19 cellular contexts compared by ENCODE assay signal in genomic region chr3:8756671-8757070, GRCh38. TPM values are rescaled to one million over a fixed set of nuclear protein-coding genes. Genes with fewer than 3 reads are reported as not detected.
DNase-seq lines count a peak whose midpoint lies in the region; ATAC-seq, FAIRE-seq and TF ChIP-seq lines count a peak whose summit lies in the region.
"Had no signal": no experiment of that assay in that cellular context is flagged by ENCODE, and none has a peak within 500 bp of the region (broad histone marks: within the 10 kb centered on the region; RNA-seq: fewer than 3 reads in every experiment).

No MANE protein-coding gene starts in this region.

- H3K9me3 ChIP-seq in right atrium auricular region = no peaks in the 10 kb centered on the region
- no peaks in the 10 kb centered on the region for H3K9me3 ChIP-seq in K562 (replicated peaks; ENCODE audit: control insufficient read depth, insufficient read depth, low read depth, low read length)
- H3K9me3 ChIP-seq in thyroid gland = no peaks in the 10 kb centered on the region
- H3K9me3 ChIP-seq in spleen = no peaks in the 10 kb centered on the region
- H3K9me3 ChIP-seq: BLaER1 had no signal

- POLR2A ChIA-PET in K562 (lab: Yijun Ruan, JAX) = interaction anchor here (0.7 to 1.5 kb wide), 3 partner anchors 12 to 166 kb away, joined by 3 read pairs; partner anchors contain the start of gene OXTR

- no peak overlapping the region for H2BK15ac ChIP-seq in mesendoderm (replicated peaks; ENCODE audit: low read depth)

- H3K79me1 ChIP-seq in mesendoderm (ENCODE audit: low read length) = no peaks in the 10 kb centered on the region

- peaks cover 5% of the 10 kb centered on the region; the same call in 1 of the 2 replicates for H4K20me1 ChIP-seq in K562 (replicated peaks; ENCODE audit: control insufficient read depth, insufficient read depth, low read length)
- H4K20me1 ChIP-seq: BLaER1 had no signal

- DNase-seq in cardiac septum (ENCODE audit: low spot score) (peak; percentile 54), right atrium auricular region (ENCODE audit: low spot score) (no peak), K562 (ENCODE audit: extremely low read depth in 1 of 4, low spot score in 3 of 4) (no peak), mesendoderm (peak; percentile 94), thyroid gland (no peak), spleen (no peak)
- DNase-seq: CD8-positive, alpha-beta memory T cell; DMS79; GOT3; MM.1S; NCI-H1092 treated with DMSO at 0.1 percent for 48 hours; NCI-H510A treated with DMSO at 0.1 percent for 48 hours; PC-9 had no signal

- H3K79me2 ChIP-seq in K562 (ENCODE audit: control insufficient read depth, insufficient read depth, low read length) (no peaks in the 10 kb centered on the region), mesendoderm (ENCODE audit: control insufficient read depth, insufficient read depth, low read length) (no peaks in the 10 kb centered on the region)

- no peak overlapping the region for H2AFZ ChIP-seq in K562 (ENCODE audit: low read depth, low read length)
- H2AFZ ChIP-seq: PC-9 had no signal

- no peak overlapping the region for H2AK5ac ChIP-seq in mesendoderm (ENCODE audit: low read length)

- TF ChIP-seq POLR2A in K562 (conservative IDR thresholded peaks at IDR 0.05) (no peak), thyroid gland (IDR thresholded peaks at IDR 0.05) (no peak), spleen (IDR thresholded peaks at IDR 0.05) (no peak)

- H3K27me3 ChIP-seq in right atrium auricular region = no peaks in the 10 kb centered on the region
- peaks cover 22 to 59% of the 10 kb centered on the region in 2 experiments; a peak in 4 of 5 replicates for H3K27me3 ChIP-seq in K562 (ENCODE audit: control insufficient read depth in 2 of 2, insufficient read depth in 2 of 2, low read length in 2 of 2)
- H3K27me3 ChIP-seq in mesendoderm (ENCODE audit: insufficient read depth, low read length, poor library complexity) = no peaks in the 10 kb centered on the region
- no peaks in the 10 kb centered on the region for H3K27me3 ChIP-seq in thyroid gland
- H3K27me3 ChIP-seq in spleen (replicated peaks in 1 of 7) = no peaks in the 10 kb centered on the region
- H3K27me3 ChIP-seq: BLaER1 had no signal

- CTCF ChIA-PET in K562 (lab: Yijun Ruan, JAX; ENCODE audit: low intra/inter-chr PET ratio) = interaction anchor here (0.7 kb wide), 1 partner anchor 419 kb away, joined by 3 read pairs; no protein-coding TSS in a partner anchor

- H3K4ac ChIP-seq in mesendoderm (ENCODE audit: low read depth, low read length) = no peak overlapping the region

- no peaks in the 10 kb centered on the region for H3K9me1 ChIP-seq in K562 (ENCODE audit: control insufficient read depth, insufficient read depth, low read length)

- peak; percentile 25; the same call in 2 of the 3 replicates for ATAC-seq in K562
- no peak for ATAC-seq in HG03457 (IDR thresholded peaks at IDR 0.05; ENCODE audit: unreplicated experiment)
- no peak for ATAC-seq in GM21447 (IDR thresholded peaks at IDR 0.05; ENCODE audit: unreplicated experiment)

- H3K4me1 ChIP-seq in right atrium auricular region (no peaks in the 10 kb centered on the region), K562 (replicated peaks in 1 of 2; ENCODE audit: control insufficient read depth in 2 of 2, insufficient read depth in 2 of 2, low read length in 2 of 2) (no peaks in the 10 kb centered on the region), mesendoderm (ENCODE audit: control insufficient read depth, low read depth, low read length) (no peaks in the 10 kb centered on the region), thyroid gland (no peaks in the 10 kb centered on the region), spleen (no peaks in the 10 kb centered on the region)
- H3K4me1 ChIP-seq: BLaER1 had no signal

- H3K18ac ChIP-seq in mesendoderm (ENCODE audit: low read length) = no peak overlapping the region

- H3K27ac ChIP-seq in right atrium auricular region (no peak overlapping the region), K562 (ENCODE audit: extremely low read depth, low read depth, low read length) (no peak overlapping the region), mesendoderm (ENCODE audit: low read depth, low read length) (no peak overlapping the region), thyroid gland (no peak overlapping the region), spleen (no peak overlapping the region)
- H3K27ac ChIP-seq: BLaER1, PC-9 had no signal

- intact Hi-C loops in cardiac septum (cut with DNase I) (no loop called here), K562 (cut with micrococcal nuclease) (no loop called here), thyroid gland (cut with DNase I) (no loop called here), spleen (cut with DNase I; ENCODE audit: low total_unique reads) (no loop called here)

- no peak for TF ChIP-seq RAD21 in K562 (CRISPR knock-in tag; conservative IDR thresholded peaks at IDR 0.05 in 1 of 2, IDR thresholded peaks at IDR 0.05 in 1 of 2)

- H4K5ac ChIP-seq in mesendoderm (ENCODE audit: low read length) = no peak overlapping the region

- H2BK5ac ChIP-seq in mesendoderm (ENCODE audit: low read length) = no peak overlapping the region

- H3K56ac ChIP-seq in mesendoderm (ENCODE audit: low read length) = no peak overlapping the region

- no peak overlapping the region for H4K8ac ChIP-seq in mesendoderm (ENCODE audit: low read depth, low read length)

- TF ChIP-seq CTCF in right atrium auricular region (IDR thresholded peaks at IDR 0.05) (no peak), K562 (IDR thresholded peaks at IDR 0.05 in 2 of 3, conservative IDR thresholded peaks at IDR 0.05 in 1 of 3; ENCODE audit: insufficient read depth in 2 of 3, low read depth in 1 of 3, low read length in 3 of 3) (no peak), thyroid gland (IDR thresholded peaks at IDR 0.05) (no peak), spleen (IDR thresholded peaks at IDR 0.05 in 8 of 11, conservative IDR thresholded peaks at IDR 0.05 in 3 of 11) (no peak)

- no peak for FAIRE-seq in K562 (lab: Jason Lieb, UNC)
- FAIRE-seq: D721Med had no signal

- H3K4me2 ChIP-seq in K562 (ENCODE audit: insufficient read depth, low read length) = no peak overlapping the region
- no peak overlapping the region for H3K4me2 ChIP-seq in mesendoderm (ENCODE audit: low read length)
- H3K4me2 ChIP-seq: BLaER1, PC-9 had no signal

- H2BK120ac ChIP-seq in mesendoderm (ENCODE audit: low read depth, low read length) = no peak overlapping the region

- no peak overlapping the region for H3K23ac ChIP-seq in mesendoderm (ENCODE audit: low read length)

- H3K9ac ChIP-seq in K562 (ENCODE audit: insufficient read depth in 1 of 2, low read depth in 2 of 2, low read length in 2 of 2) (no peak overlapping the region), mesendoderm (ENCODE audit: low read length) (no peak overlapping the region)
- H3K9ac ChIP-seq: BLaER1 had no signal

- WGBS in K562 (ENCODE audit: insufficient coverage, low coverage, missing lambda C conversion rate) = 2% methylated on average over 4 of the region's 7 CpGs
- no CpG with 5 or more reads among the region's 7 CpGs for WGBS in mesendoderm (ENCODE audit: extremely low coverage, insufficient coverage, low lambda C conversion rate)
- WGBS in thyroid gland, 2 donors = 82 to 89% methylated on average over 6 to 7 of the region's 7 CpGs
- 79 to 89% (median 86%) methylated on average over 7 of the region's 7 CpGs for WGBS in spleen, 5 donors

- no peak for TF ChIP-seq EP300 in K562 (IDR thresholded peaks at IDR 0.05; ENCODE audit: low read length)

- in situ Hi-C loops in K562 (cut with MboI) = no loop called here

- H3K36me3 ChIP-seq in right atrium auricular region = no peaks in the 10 kb centered on the region
- no peaks in the 10 kb centered on the region for H3K36me3 ChIP-seq in K562 (ENCODE audit: control insufficient read depth, insufficient read depth, low read length)
- no peaks in the 10 kb centered on the region for H3K36me3 ChIP-seq in mesendoderm (ENCODE audit: control insufficient read depth, insufficient read depth, low read length)
- no peaks in the 10 kb centered on the region for H3K36me3 ChIP-seq in thyroid gland
- H3K36me3 ChIP-seq in spleen = no peaks in the 10 kb centered on the region

- no peak overlapping the region for H3K4me3 ChIP-seq in right atrium auricular region
- H3K4me3 ChIP-seq in K562 = no peak overlapping the region
- H3K4me3 ChIP-seq in mesendoderm (ENCODE audit: low read length) = no peak overlapping the region
- no peak overlapping the region for H3K4me3 ChIP-seq in thyroid gland (replicated peaks in 1 of 3)
- H3K4me3 ChIP-seq in spleen = no peak overlapping the region
- H3K4me3 ChIP-seq: BLaER1, PC-9 had no signal

- BruUV-seq in K562 (replicated peaks; lab: Mats Ljungman, UMichigan) = no TSS peak

RNA-seq across cellular contexts. Expression of gene OXTR, which starts 12.7 kb away (rescaled TPM):
- total RNA-seq in cardiac septum = 0.30 TPM
- total RNA-seq in right atrium auricular region = under 1 TPM; 0.47 to 0.52 TPM
- total RNA-seq in K562 (2011; cell fraction: chromatin; rRNA removed; ENCODE audit: low replicate concordance) = 1.3 and 1.4 TPM in 2 replicates
- 0.50 and 0.79 TPM in 2 replicates for total RNA-seq in K562 (2011; cell fraction: nucleolus; rRNA removed)
- total RNA-seq in K562 (2011; cell fraction: nucleoplasm; rRNA removed) = 0.53 and 0.73 TPM in 2 replicates
- 0.68 and 1.4 TPM in 2 replicates for total RNA-seq in K562 (2014; rRNA removed)
- total RNA-seq in K562 (2014; rRNA removed; fragmentation: Illumina TruSeq; extraction: Trizol) = 0.80 and 0.83 TPM in 2 replicates
- 1.1 and 1.4 TPM in 2 replicates for total RNA-seq in K562 (2015; rRNA removed; fragmentation: Illumina TruSeq; extraction: Trizol)
- 1.2 and 1.5 TPM in 2 replicates for total RNA-seq in K562 (2021)
- 0.38 and 0.57 TPM in 2 replicates for polyA plus RNA-seq in K562 (2011; rRNA removed)
- polyA plus RNA-seq in K562 (2011; cell fraction: cytosol; rRNA removed) = 0.24 and 0.42 TPM in 2 replicates
- polyA plus RNA-seq in K562 (2011; cell fraction: nucleus; rRNA removed) = 1.7 and 2.2 TPM in 2 replicates
- polyA plus RNA-seq in K562 (2012) = 0.71 and 0.78 TPM in 2 replicates
- 0.57 and 1.1 TPM in 2 replicates for polyA plus RNA-seq in K562 (2014; fragmentation: Illumina TruSeq; extraction: Trizol)
- polyA plus RNA-seq in K562 (2014; fragmentation: Nextera tagmentation; extraction: Ambion mirVana) = under 1 TPM; 0.14 to 0.22 TPM
- 1.0 and 1.3 TPM in 2 replicates for polyA plus RNA-seq in K562 (2014; rRNA removed)
- polyA minus RNA-seq in K562 (2011; rRNA and poly(A)+ RNA removed) = 0.28 and 0.48 TPM in 2 replicates
- polyA minus RNA-seq in K562 (2011; cell fraction: cytosol; rRNA and poly(A)+ RNA removed) = 0.48 and 0.64 TPM in 2 replicates
- 1.3 and 1.4 TPM in 2 replicates for polyA minus RNA-seq in K562 (2011; cell fraction: nucleus; rRNA and poly(A)+ RNA removed)
- 1.2 TPM for polyA plus RNA-seq in mesendoderm (2013, experiment 1 of 2)
- polyA plus RNA-seq in mesendoderm (2013, experiment 2 of 2) = 1.3 TPM
- total RNA-seq in thyroid gland = under 1 TPM; 0.13 to 0.56 (median 0.39) TPM
- total RNA-seq in spleen = 1 to 10 TPM in 2 of 7 donors, under 1 TPM in 5; 0.26 to 1.4 (median 0.67) TPM
- polyA plus RNA-seq in spleen = under 1 TPM; 0.19 to 0.39 (median 0.39) TPM

RNA-seq across cellular contexts. Expression of gene CAV3, which starts 23.1 kb away (rescaled TPM):
- total RNA-seq in cardiac septum (24.8 TPM), right atrium auricular region (10 to 100 TPM; 16.7 to 22.9 TPM), K562 (2014; rRNA removed) (not detected in 2 replicates), K562 (2014; rRNA removed; fragmentation: Illumina TruSeq; extraction: Trizol) (not detected in 2 replicates), K562 (2015; rRNA removed; fragmentation: Illumina TruSeq; extraction: Trizol) (not detected in 2 replicates), K562 (2021) (not detected in 2 replicates), thyroid gland (not detected), spleen (not detected)
- not detected in 2 replicates for total RNA-seq in K562 (2011; cell fraction: chromatin; rRNA removed; ENCODE audit: low replicate concordance)
- total RNA-seq in K562 (2011; cell fraction: nucleolus; rRNA removed) = not detected in 2 replicates
- not detected in 2 replicates for total RNA-seq in K562 (2011; cell fraction: nucleoplasm; rRNA removed)
- polyA plus RNA-seq in K562 (2011; rRNA removed) (not detected in 2 replicates), K562 (2014; fragmentation: Illumina TruSeq; extraction: Trizol) (not detected in 2 replicates), K562 (2014; fragmentation: Nextera tagmentation; extraction: Ambion mirVana) (not detected), K562 (2014; rRNA removed) (not detected in 2 replicates), spleen (under 1 TPM in 1 of 3 donors, not detected in 2; 0.11 TPM)
- polyA plus RNA-seq in K562 (2011; cell fraction: cytosol; rRNA removed) = not detected in 2 replicates
- not detected in 2 replicates for polyA plus RNA-seq in K562 (2011; cell fraction: nucleus; rRNA removed)
- polyA plus RNA-seq in K562 (2012) = not detected in 2 replicates
- polyA minus RNA-seq in K562 (2011; rRNA and poly(A)+ RNA removed) = not detected in 2 replicates
- polyA minus RNA-seq in K562 (2011; cell fraction: cytosol; rRNA and poly(A)+ RNA removed) = not detected in 2 replicates
- not detected in 2 replicates for polyA minus RNA-seq in K562 (2011; cell fraction: nucleus; rRNA and poly(A)+ RNA removed)
- not detected for polyA plus RNA-seq in mesendoderm (2013, experiment 1 of 2)
- not detected for polyA plus RNA-seq in mesendoderm (2013, experiment 2 of 2)
- total RNA-seq: A172; CD8-positive, alpha-beta memory T cell; G401 had no signal
- polyA plus RNA-seq: CD8-positive, alpha-beta memory T cell had no signal

Comparison
In these comparisons a context has a peak if more than half of its experiments do, and no peak if none do; other contexts are left out.
1. DNase-seq: peak in cardiac septum (single experiment) and mesendoderm (single experiment); none in right atrium auricular region (single experiment), K562 (0 of 4), thyroid gland (0 of 2) and spleen (single experiment).
2. RNA of gene CAV3, which starts 23.1 kb away (total RNA-seq): 24.8 TPM in cardiac septum (single experiment) and 16.7 to 22.9 TPM in right atrium auricular region; not detected in K562, not detected in thyroid gland and not detected in spleen; every median in the first group is over 10 times any median in the second.